In the genomic region with DNA sequence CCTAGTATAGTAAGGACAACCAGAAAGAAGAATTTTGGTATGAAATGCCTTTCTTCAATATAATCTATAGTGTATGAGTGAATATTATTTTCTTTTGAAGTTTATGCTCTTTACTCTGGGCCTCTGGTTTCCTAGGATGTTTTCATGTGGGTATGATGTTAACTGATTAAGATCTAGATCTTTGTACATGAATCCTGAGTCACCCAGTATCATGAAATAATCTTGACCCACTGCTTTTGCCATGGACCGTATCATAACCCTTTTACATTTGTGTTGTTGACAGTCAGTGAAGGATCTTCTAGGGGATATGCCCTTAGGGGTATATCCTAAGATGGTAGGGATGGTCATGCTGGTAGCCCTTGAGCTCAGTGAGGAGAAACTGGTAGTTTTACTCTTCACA, we compare ENCODE assay signal across 21 cellular contexts.
"Had no signal": no experiment of that assay in that cellular context is flagged by ENCODE, and none has a peak within 500 bp of the region (broad histone marks: within the 10 kb centered on the region; RNA-seq: fewer than 3 reads in every experiment).

No MANE protein-coding gene starts in this region.

- H3K9me3 ChIP-seq: esophagus muscularis mucosa, gastrocnemius medialis, left ventricle myocardium inferior, lower lobe of right lung, ovary, uterus had no signal

- H3K27ac Mint-ChIP-seq: dendritic cell treated with granulocyte-macrophage colony-stimulating factor and Interleukin-4, amounts not matched to agents 40 ng/mL and 50 ng/mL, for 4 days; effector memory CD8-positive, alpha-beta T cell; natural killer cell treated with Interleukin-12 subunit alpha and Interleukin-12 subunit beta and Interleukin-15 and Interleukin-18, amount 100 ng/mL, for 72 hours; neural progenitor cell; progenitor cell of endocrine pancreas; type B pancreatic cell had no signal

- H3K27me3 Mint-ChIP-seq: dendritic cell treated with granulocyte-macrophage colony-stimulating factor and Interleukin-4, amounts not matched to agents 40 ng/mL and 50 ng/mL, for 4 days; effector memory CD8-positive, alpha-beta T cell; natural killer cell treated with Interleukin-12 subunit alpha and Interleukin-12 subunit beta and Interleukin-15 and Interleukin-18, amount 100 ng/mL, for 72 hours; progenitor cell of endocrine pancreas; type B pancreatic cell had no signal

- H2AFZ ChIP-seq: neural progenitor cell had no signal

- ATAC-seq: effector memory CD8-positive, alpha-beta T cell; gastrocnemius medialis; left cardiac atrium; lower lobe of right lung; natural killer cell treated with Interleukin-12 subunit alpha and Interleukin-12 subunit beta and Interleukin-15 and Interleukin-18, amount 100 ng/mL, for 72 hours had no signal

- H3K4me1 ChIP-seq: esophagus muscularis mucosa, lower lobe of right lung, uterus had no signal

- H3K27me3 ChIP-seq: esophagus muscularis mucosa, gastrocnemius medialis, neural progenitor cell, ovary, uterus had no signal

- H3K9ac ChIP-seq: neural progenitor cell had no signal

- H3K4me3 Mint-ChIP-seq: dendritic cell treated with granulocyte-macrophage colony-stimulating factor and Interleukin-4, amounts not matched to agents 40 ng/mL and 50 ng/mL, for 4 days; effector memory CD8-positive, alpha-beta T cell; natural killer cell treated with Interleukin-12 subunit alpha and Interleukin-12 subunit beta and Interleukin-15 and Interleukin-18, amount 100 ng/mL, for 72 hours; neural progenitor cell; type B pancreatic cell had no signal

- DNase-seq: effector memory CD8-positive, alpha-beta T cell; gastrocnemius medialis; kidney; left cardiac atrium; left ventricle myocardium inferior; lower lobe of right lung; mesenchymal stem cell; midbrain; nucleus accumbens; ovary; right cardiac atrium; stimulated activated CD4-positive, alpha-beta T cell treated with anti-CD3 and anti-CD28 coated beads, Interleukin-12 subunit alpha, Interleukin-12 subunit beta, amount 100 ng/mL, for 4 hours; stimulated activated naive CD4-positive, alpha-beta T cell; uterus had no signal

- H3K9me3 Mint-ChIP-seq: dendritic cell treated with granulocyte-macrophage colony-stimulating factor and Interleukin-4, amounts not matched to agents 40 ng/mL and 50 ng/mL, for 4 days; effector memory CD8-positive, alpha-beta T cell; natural killer cell treated with Interleukin-12 subunit alpha and Interleukin-12 subunit beta and Interleukin-15 and Interleukin-18, amount 100 ng/mL, for 72 hours; neural progenitor cell; type B pancreatic cell had no signal

- H3K4me2 ChIP-seq: neural progenitor cell had no signal

- H3K27ac ChIP-seq: epithelial cell of prostate, esophagus muscularis mucosa, gastrocnemius medialis, left ventricle myocardium inferior, lower lobe of right lung, neural progenitor cell, ovary, uterus had no signal

- H3K4me3 ChIP-seq: esophagus muscularis mucosa, gastrocnemius medialis, left ventricle myocardium inferior, lower lobe of right lung, neural progenitor cell, ovary, uterus had no signal

- H3K36me3 ChIP-seq: ovary, uterus had no signal
